ENCODE assay signal across 1 cellular context in the genomic region with DNA sequence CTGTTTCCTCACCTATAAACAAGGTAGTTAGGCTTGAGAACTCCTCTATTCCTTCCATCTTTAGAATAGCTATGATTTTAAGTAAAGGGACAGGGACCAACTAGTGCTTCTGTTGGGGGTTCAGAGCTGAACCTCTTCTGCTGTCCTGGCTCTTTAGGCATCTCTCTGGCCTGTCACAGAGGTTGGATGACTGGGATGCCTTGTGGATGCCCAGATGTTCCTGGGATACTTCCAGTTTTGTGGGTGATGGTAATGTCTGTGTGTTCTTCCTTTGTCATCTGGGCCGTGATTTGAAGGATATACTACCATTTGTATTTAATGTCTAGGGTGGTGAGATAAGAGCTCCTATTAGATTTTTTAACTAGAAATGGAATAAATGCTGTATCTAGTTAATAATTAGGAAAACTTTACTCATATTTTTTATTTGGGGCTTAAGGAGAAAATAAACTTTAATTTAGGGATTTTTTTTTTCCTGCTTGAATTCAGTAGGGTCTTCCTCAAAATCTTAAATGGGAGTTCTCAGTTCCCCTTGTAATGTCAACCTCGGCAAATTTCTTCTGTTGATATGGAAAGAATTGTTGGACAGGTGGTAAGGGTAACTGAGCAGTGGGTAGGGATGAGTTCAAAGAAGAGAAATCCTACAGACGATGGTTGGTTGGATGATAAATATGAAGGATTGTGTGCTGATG.
TF ChIP-seq lines count a peak whose summit lies in the region.

No MANE protein-coding gene starts in this region.

TF ChIP-seq in GM12878, 131 proteins besides CTCF, POLR2A, EP300 and RAD21:
- TF ChIP-seq, protein P1, sequence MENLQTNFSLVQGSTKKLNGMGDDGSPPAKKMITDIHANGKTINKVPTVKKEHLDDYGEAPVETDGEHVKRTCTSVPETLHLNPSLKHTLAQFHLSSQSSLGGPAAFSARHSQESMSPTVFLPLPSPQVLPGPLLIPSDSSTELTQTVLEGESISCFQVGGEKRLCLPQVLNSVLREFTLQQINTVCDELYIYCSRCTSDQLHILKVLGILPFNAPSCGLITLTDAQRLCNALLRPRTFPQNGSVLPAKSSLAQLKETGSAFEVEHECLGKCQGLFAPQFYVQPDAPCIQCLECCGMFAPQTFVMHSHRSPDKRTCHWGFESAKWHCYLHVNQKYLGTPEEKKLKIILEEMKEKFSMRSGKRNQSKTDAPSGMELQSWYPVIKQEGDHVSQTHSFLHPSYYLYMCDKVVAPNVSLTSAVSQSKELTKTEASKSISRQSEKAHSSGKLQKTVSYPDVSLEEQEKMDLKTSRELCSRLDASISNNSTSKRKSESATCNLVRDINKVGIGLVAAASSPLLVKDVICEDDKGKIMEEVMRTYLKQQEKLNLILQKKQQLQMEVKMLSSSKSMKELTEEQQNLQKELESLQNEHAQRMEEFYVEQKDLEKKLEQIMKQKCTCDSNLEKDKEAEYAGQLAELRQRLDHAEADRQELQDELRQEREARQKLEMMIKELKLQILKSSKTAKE (IDR thresholded peaks at IDR 0.05; ENCODE audit: low read depth, poor library complexity, severe bottlenecking) = no peak
- TF ChIP-seq, protein P2, sequence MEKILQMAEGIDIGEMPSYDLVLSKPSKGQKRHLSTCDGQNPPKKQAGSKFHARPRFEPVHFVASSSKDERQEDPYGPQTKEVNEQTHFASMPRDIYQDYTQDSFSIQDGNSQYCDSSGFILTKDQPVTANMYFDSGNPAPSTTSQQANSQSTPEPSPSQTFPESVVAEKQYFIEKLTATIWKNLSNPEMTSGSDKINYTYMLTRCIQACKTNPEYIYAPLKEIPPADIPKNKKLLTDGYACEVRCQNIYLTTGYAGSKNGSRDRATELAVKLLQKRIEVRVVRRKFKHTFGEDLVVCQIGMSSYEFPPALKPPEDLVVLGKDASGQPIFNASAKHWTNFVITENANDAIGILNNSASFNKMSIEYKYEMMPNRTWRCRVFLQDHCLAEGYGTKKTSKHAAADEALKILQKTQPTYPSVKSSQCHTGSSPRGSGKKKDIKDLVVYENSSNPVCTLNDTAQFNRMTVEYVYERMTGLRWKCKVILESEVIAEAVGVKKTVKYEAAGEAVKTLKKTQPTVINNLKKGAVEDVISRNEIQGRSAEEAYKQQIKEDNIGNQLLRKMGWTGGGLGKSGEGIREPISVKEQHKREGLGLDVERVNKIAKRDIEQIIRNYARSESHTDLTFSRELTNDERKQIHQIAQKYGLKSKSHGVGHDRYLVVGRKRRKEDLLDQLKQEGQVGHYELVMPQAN (conservative IDR thresholded peaks at IDR 0.05) = no peak
- TF ChIP-seq IKZF2 (IDR thresholded peaks at IDR 0.05) = peak in 1 of 2 experiments; percentile 46; a peak in 3 of 4 replicates
- 0 out of 2 replicates have a peak, but pooled peaks have one; percentile 65 for TF ChIP-seq EED (IDR thresholded peaks at IDR 0.05; ENCODE audit: low read depth)
- TF ChIP-seq, protein P3, sequence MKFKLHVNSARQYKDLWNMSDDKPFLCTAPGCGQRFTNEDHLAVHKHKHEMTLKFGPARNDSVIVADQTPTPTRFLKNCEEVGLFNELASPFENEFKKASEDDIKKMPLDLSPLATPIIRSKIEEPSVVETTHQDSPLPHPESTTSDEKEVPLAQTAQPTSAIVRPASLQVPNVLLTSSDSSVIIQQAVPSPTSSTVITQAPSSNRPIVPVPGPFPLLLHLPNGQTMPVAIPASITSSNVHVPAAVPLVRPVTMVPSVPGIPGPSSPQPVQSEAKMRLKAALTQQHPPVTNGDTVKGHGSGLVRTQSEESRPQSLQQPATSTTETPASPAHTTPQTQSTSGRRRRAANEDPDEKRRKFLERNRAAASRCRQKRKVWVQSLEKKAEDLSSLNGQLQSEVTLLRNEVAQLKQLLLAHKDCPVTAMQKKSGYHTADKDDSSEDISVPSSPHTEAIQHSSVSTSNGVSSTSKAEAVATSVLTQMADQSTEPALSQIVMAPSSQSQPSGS (IDR thresholded peaks at IDR 0.05; ENCODE audit: low read length) = no peak
- TF ChIP-seq MXI1 (IDR thresholded peaks at IDR 0.05; ENCODE audit: low read depth, low read length) = no peak
- no peak for TF ChIP-seq CBX5 (IDR thresholded peaks at IDR 0.05; ENCODE audit: low read depth)
